Comparison of ENCODE assay signal across 1 cellular context in genomic region chr6:132763269-132763668, GRCh38.
TF ChIP-seq lines count a peak whose summit lies in the region.

No MANE protein-coding gene starts in this region.

TF ChIP-seq in HepG2, 621 proteins besides CTCF, POLR2A, EP300 and RAD21:
- TF ChIP-seq ATF6 (CRISPR knock-in tag; conservative IDR thresholded peaks at IDR 0.05) (no peak), GABPA (IDR thresholded peaks at IDR 0.05; ENCODE audit: low read depth, low read length) (no peak), GABPA (CRISPR knock-in tag; IDR thresholded peaks at IDR 0.05; ENCODE audit: low read depth) (peak; percentile 41; the same call in 1 of the 2 replicates), TAF1 (CRISPR knock-in tag; IDR thresholded peaks at IDR 0.05) (no peak), ZNF740 (CRISPR knock-in tag; IDR thresholded peaks at IDR 0.05) (no peak)
